9 cellular contexts compared by ENCODE assay signal in genomic region chr12:4320287-4320858, GRCh38. TPM values are rescaled to one million over a fixed set of nuclear protein-coding genes. Genes with fewer than 3 reads are reported as not detected.
DNase-seq lines count a peak whose midpoint lies in the region; ATAC-seq and TF ChIP-seq lines count a peak whose summit lies in the region.
"Had no signal": no experiment of that assay in that cellular context is flagged by ENCODE, and none has a peak within 500 bp of the region (broad histone marks: within the 10 kb centered on the region; RNA-seq: fewer than 3 reads in every experiment).

No MANE protein-coding gene starts in this region.

- H3K4me1 Mint-ChIP-seq in CD8-positive, alpha-beta T cell (ENCODE audit: low read depth) = peaks cover 34% of the 10 kb centered on the region
- H3K4me1 Mint-ChIP-seq in MCF 10A (ENCODE audit: insufficient read depth, unreplicated experiment) = peaks cover 19% of the 10 kb centered on the region

- no peak overlapping the region for H2AK5ac ChIP-seq in mesendoderm (ENCODE audit: low read length)

- H3K36me3 Mint-ChIP-seq in CD8-positive, alpha-beta T cell = peaks cover 20% of the 10 kb centered on the region
- H3K36me3 Mint-ChIP-seq in MCF 10A (ENCODE audit: insufficient read depth, unreplicated experiment) = peaks cover 19% of the 10 kb centered on the region

- H3K27me3 ChIP-seq in CD8-positive, alpha-beta T cell (ENCODE audit: insufficient read depth, low read length) = no peaks in the 10 kb centered on the region
- no peaks in the 10 kb centered on the region for H3K27me3 ChIP-seq in mesendoderm (ENCODE audit: insufficient read depth, low read length, poor library complexity)

- H3K27me3 Mint-ChIP-seq in CD8-positive, alpha-beta T cell (ENCODE audit: low read depth) = no peaks in the 10 kb centered on the region
- H3K27me3 Mint-ChIP-seq in MCF 10A (ENCODE audit: insufficient read depth, unreplicated experiment) = no peaks in the 10 kb centered on the region

- TSS peak; percentile 95 for BruUV-seq in MCF 10A (replicated peaks; lab: Mats Ljungman, UMichigan)

- H3K79me1 ChIP-seq in mesendoderm (ENCODE audit: low read length) = peaks cover 2% of the 10 kb centered on the region

- H3K4me3 Mint-ChIP-seq in CD8-positive, alpha-beta T cell = peak overlapping the region; percentile 96
- peak overlapping the region; percentile 98 for H3K4me3 Mint-ChIP-seq in MCF 10A (ENCODE audit: unreplicated experiment)

- POLR2A ChIA-PET in CD8-positive, alpha-beta T cell (lab: Charles Lee) = no interaction called here
- POLR2A ChIA-PET in MCF 10A (lab: Yijun Ruan, JAX) = interaction anchor here (0.6 to 3.4 kb wide), 6 partner anchors 11 to 865 kb away, joined by 3 to 16 read pairs (median 3); no protein-coding TSS in a partner anchor

- H3K56ac ChIP-seq in mesendoderm (ENCODE audit: low read length) = peak overlapping the region; percentile 84

- peaks cover 2% of the 10 kb centered on the region for H3K36me3 ChIP-seq in CD8-positive, alpha-beta T cell (ENCODE audit: insufficient read depth, low read length)
- no peaks in the 10 kb centered on the region for H3K36me3 ChIP-seq in mesendoderm (ENCODE audit: control insufficient read depth, insufficient read depth, low read length)

- no peak overlapping the region for H3K4ac ChIP-seq in mesendoderm (ENCODE audit: low read depth, low read length)

- H4K8ac ChIP-seq in mesendoderm (ENCODE audit: low read depth, low read length) = peak overlapping the region; percentile 30

- intact Hi-C loops in CD8-positive, alpha-beta T cell (cut with DNase I, micrococcal nuclease) = loop anchor here (2.0 to 10.0 kb wide), 7 partner anchors 32 to 568 kb away; partner anchors contain the start of genes CRACR2A (in 2 of the 2), AKAP3 (in 1 of the 2), NDUFA9 (in 1 of the 2) and PARP11 (in 1 of the 2)
- intact Hi-C loops in MCF 10A (cut with micrococcal nuclease) = no loop called here

- no peak for ATAC-seq in CD8-positive, alpha-beta T cell
- ATAC-seq in GM21381 (IDR thresholded peaks at IDR 0.05; ENCODE audit: unreplicated experiment) = peak; percentile 33
- peak; percentile 39 for ATAC-seq in HG03571 (IDR thresholded peaks at IDR 0.05; ENCODE audit: unreplicated experiment)

- H3K4me1 ChIP-seq in CD8-positive, alpha-beta T cell (ENCODE audit: insufficient read depth, low read length) = peaks cover 25% of the 10 kb centered on the region
- H3K4me1 ChIP-seq in mesendoderm (ENCODE audit: control insufficient read depth, low read depth, low read length) = no peaks in the 10 kb centered on the region

- no peaks in the 10 kb centered on the region for H3K9me3 ChIP-seq in CD8-positive, alpha-beta T cell (ENCODE audit: low read length)

- WGBS in mesendoderm (ENCODE audit: extremely low coverage, insufficient coverage, low lambda C conversion rate) = no CpG with 5 or more reads among the region's 18 CpGs

- H3K27ac ChIP-seq in CD8-positive, alpha-beta T cell (ENCODE audit: low read depth, low read length) = peak overlapping the region; percentile 83
- H3K27ac ChIP-seq in mesendoderm (ENCODE audit: low read depth, low read length) = peak overlapping the region; percentile 59

- H3K9me3 Mint-ChIP-seq in CD8-positive, alpha-beta T cell = no peaks in the 10 kb centered on the region
- no peaks in the 10 kb centered on the region for H3K9me3 Mint-ChIP-seq in MCF 10A (ENCODE audit: unreplicated experiment)

- no peak overlapping the region for H2BK15ac ChIP-seq in mesendoderm (replicated peaks; ENCODE audit: low read depth)

- peak overlapping the region; percentile 89 for H3K4me3 ChIP-seq in CD8-positive, alpha-beta T cell (ENCODE audit: low read depth, low read length)
- H3K4me3 ChIP-seq in mesendoderm (ENCODE audit: low read length) = peak overlapping the region; percentile 13

- no peak overlapping the region for H4K5ac ChIP-seq in mesendoderm (ENCODE audit: low read length)

- no peak overlapping the region for H2BK120ac ChIP-seq in mesendoderm (ENCODE audit: low read depth, low read length)

- H2BK5ac ChIP-seq in mesendoderm (ENCODE audit: low read length) = no peak overlapping the region

- peak overlapping the region; percentile 69 for H3K9ac ChIP-seq in mesendoderm (ENCODE audit: low read length)

- peak overlapping the region; percentile 17 for H3K4me2 ChIP-seq in mesendoderm (ENCODE audit: low read length)

- H3K79me2 ChIP-seq in mesendoderm (ENCODE audit: control insufficient read depth, insufficient read depth, low read length) = peaks cover 10% of the 10 kb centered on the region

- H3K23ac ChIP-seq in mesendoderm (ENCODE audit: low read length) = no peak overlapping the region

- CTCF ChIA-PET in CD8-positive, alpha-beta T cell (lab: Charles Lee) = no interaction called here
- CTCF ChIA-PET in MCF 10A (lab: Yijun Ruan, JAX) = interaction anchor here (0.8 to 4.4 kb wide), 3 partner anchors 13 to 207 kb away, joined by 3 to 24 read pairs (median 3); no protein-coding TSS in a partner anchor

- peak overlapping the region; percentile 95 for H3K27ac Mint-ChIP-seq in CD8-positive, alpha-beta T cell
- H3K27ac Mint-ChIP-seq in MCF 10A (ENCODE audit: low read depth, unreplicated experiment) = peak overlapping the region; percentile 84

- peak overlapping the region; percentile 29 for H3K18ac ChIP-seq in mesendoderm (ENCODE audit: low read length)

- TF ChIP-seq CTCF in CD8-positive, alpha-beta T cell (IDR thresholded peaks at IDR 0.05) = no peak
- TF ChIP-seq CTCF in MCF 10A (IDR thresholded peaks at IDR 0.05; ENCODE audit: unreplicated experiment) = no peak

- peak in 1 of 7 experiments; percentile 31 for DNase-seq in CD8-positive, alpha-beta T cell
- DNase-seq in MCF 10A (ENCODE audit: unreplicated experiment) (no peak), mesendoderm (no peak), NCI-H187 (lab: John Stamatoyannopoulos, UW) (no peak)
- DNase-seq in stimulated activated CD8-positive, alpha-beta memory T cell treated with anti-CD3 and anti-CD28 coated beads, Interleukin-4, amount 100 ng/mL, for 48 hours = no peak
- no peak for DNase-seq in stimulated activated CD4-positive, alpha-beta T cell treated with anti-CD3 and anti-CD28 coated beads, Interleukin-2, amount 100 ng/mL, for 24 hours

RNA-seq across cellular contexts. Expression of gene TIGAR, which starts 0.6 kb away (rescaled TPM):
- total RNA-seq in CD8-positive, alpha-beta T cell = 10 to 100 TPM; 14.0 to 15.8 TPM
- 44.0 and 45.8 TPM in 2 replicates for total RNA-seq in MCF 10A (2022)
- polyA plus RNA-seq in mesendoderm (2013, experiment 1 of 2) = 13.7 TPM
- polyA plus RNA-seq in mesendoderm (2013, experiment 2 of 2) = 13.9 TPM

RNA-seq across cellular contexts. Expression of gene CCND2, which starts 46.8 kb away (rescaled TPM):
- total RNA-seq in CD8-positive, alpha-beta T cell = 100 to 1,000 TPM; 155 TPM
- total RNA-seq in MCF 10A (2022) = 62.2 and 70.9 TPM in 2 replicates
- polyA plus RNA-seq in mesendoderm (2013, experiment 1 of 2) = 117 TPM
- polyA plus RNA-seq in mesendoderm (2013, experiment 2 of 2) = 108 TPM
- total RNA-seq: RPMI7951 had no signal

RNA-seq across cellular contexts. Expression of gene FGF23, which starts 59.1 kb away (rescaled TPM):
- total RNA-seq in CD8-positive, alpha-beta T cell = not detected
- total RNA-seq in MCF 10A (2022) = not detected in 2 replicates
- 0.21 TPM for polyA plus RNA-seq in mesendoderm (2013, experiment 1 of 2)
- polyA plus RNA-seq in mesendoderm (2013, experiment 2 of 2) = 0.22 TPM
- total RNA-seq: RPMI7951 had no signal
